In the genomic region with DNA sequence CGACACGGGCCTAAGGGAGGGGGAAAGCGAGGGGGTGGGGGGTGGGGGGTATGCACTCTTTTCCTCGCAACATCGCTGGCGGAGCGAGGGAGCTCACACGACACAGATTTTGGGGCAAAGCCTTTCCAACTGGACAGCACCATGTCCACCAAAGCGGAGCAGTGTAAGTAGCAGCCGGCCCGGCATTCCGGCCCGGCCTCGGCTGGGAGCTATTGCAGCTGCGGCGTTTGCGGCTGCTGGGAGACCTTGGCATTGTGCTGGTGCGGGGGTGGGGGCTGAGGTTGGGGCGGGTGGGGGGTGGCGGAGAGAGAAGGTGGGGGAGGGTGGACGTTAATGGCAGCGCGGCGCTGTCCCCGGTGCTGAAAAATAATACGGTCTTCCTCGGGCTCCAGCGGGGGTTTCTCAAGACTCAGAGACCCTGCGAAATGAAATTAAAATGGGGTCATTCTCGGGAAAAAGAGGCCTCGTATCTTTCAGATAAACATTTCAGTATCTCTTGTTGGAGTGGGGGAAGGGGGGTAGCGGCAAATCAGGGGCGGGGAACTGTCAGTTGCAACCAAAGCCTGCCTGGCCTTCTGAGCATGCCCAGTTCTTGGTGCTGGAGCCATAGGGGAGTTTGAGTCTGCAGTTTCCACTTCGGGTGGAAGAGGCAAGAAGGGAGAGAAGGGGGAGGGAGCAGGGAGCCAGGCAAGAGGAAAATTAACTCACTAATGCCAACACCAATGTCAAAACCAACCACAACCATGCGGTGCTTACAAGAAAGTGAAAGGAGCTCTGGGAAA, we compare ENCODE assay signal across 8 cellular contexts. TPM values are rescaled to one million over a fixed set of nuclear protein-coding genes. Genes with fewer than 3 reads are reported as not detected.
A peak's percentile ranks its signal among the peaks of the same experiment; 100 is the strongest.
DNase-seq lines count a peak whose midpoint lies in the region; ATAC-seq and TF ChIP-seq lines count a peak whose summit lies in the region.

A gene (plus strand): TSS at position 51 of the 782 bp plus-strand sequence. CDS start 91 bp downstream, at position 142.

- H2BK5ac ChIP-seq in trophoblast cell (ENCODE audit: low read depth, low read length, poor library complexity) = no peak within 1 kb of the TSS

- intact Hi-C loops in esophagus squamous epithelium (cut with DNase I) = no loop called here

- H3K14ac ChIP-seq in trophoblast cell (ENCODE audit: low read length) = no peak within 1 kb of the TSS

- DNase-seq in HEK293T (ENCODE audit: extremely low spot score) = peak; percentile 42
- DNase-seq in NCI-H748 (lab: John Stamatoyannopoulos, UW; ENCODE audit: unreplicated experiment) = peak; percentile 89
- DNase-seq in fibroblast of mammary gland (ENCODE audit: low read depth) = peak; percentile 5
- DNase-seq in trophoblast cell = peak in 1 of 2 donors; percentile 15
- no peak for DNase-seq in SW480 (ENCODE audit: low spot score)
- no peak for DNase-seq in esophagus squamous epithelium (lab: John Stamatoyannopoulos, UW)

- no peaks in the 10 kb centered on the region for H3K27me3 ChIP-seq in trophoblast cell (ENCODE audit: insufficient read depth, low read length)
- H3K27me3 ChIP-seq in esophagus squamous epithelium = peaks cover 0 to 54% (median 10%) of the 10 kb centered on the region in 4 donors

- H2BK12ac ChIP-seq in trophoblast cell (ENCODE audit: low read length) = no peak within 1 kb of the TSS

- no CpG with 5 or more reads among the region's 35 CpGs for WGBS in trophoblast cell (ENCODE audit: extremely low coverage, insufficient coverage, insufficient read length)
- 4 to 7% methylated on average over 19 to 25 of the region's 35 CpGs for WGBS in esophagus squamous epithelium, 2 donors

- H3K27ac ChIP-seq in trophoblast cell (ENCODE audit: low read depth, low read length) (no peak within 1 kb of the TSS), esophagus squamous epithelium (no peak within 1 kb of the TSS)

- no peaks in the 10 kb centered on the region for H3K9me3 ChIP-seq in trophoblast cell (ENCODE audit: insufficient read depth, low read depth, low read length)
- H3K9me3 ChIP-seq in esophagus squamous epithelium = no peaks in the 10 kb centered on the region

- peak within 1 kb of the TSS; percentile 82 for H2AFZ ChIP-seq in trophoblast cell (ENCODE audit: insufficient read depth, low read length, poor library complexity)

- H4K12ac ChIP-seq in trophoblast cell (ENCODE audit: low read depth, low read length) = no peak within 1 kb of the TSS

- no peak within 1 kb of the TSS for H3K4ac ChIP-seq in trophoblast cell (ENCODE audit: low read depth, low read length)

- ATAC-seq in HG03432 (IDR thresholded peaks at IDR 0.05; ENCODE audit: unreplicated experiment) (no peak), HG03097 (IDR thresholded peaks at IDR 0.05; ENCODE audit: low FRiP score, unreplicated experiment) (no peak)

- peak within 1 kb of the TSS; percentile 92 for H3K4me2 ChIP-seq in trophoblast cell (ENCODE audit: low read length)

- POLR2A ChIA-PET in HEK293T (lab: Yijun Ruan, JAX) = no interaction called here

- H2BK120ac ChIP-seq in trophoblast cell (ENCODE audit: insufficient read depth, low read length, poor library complexity) = no peak within 1 kb of the TSS

- H3K4me3 ChIP-seq in fibroblast of mammary gland (ENCODE audit: control insufficient read depth, low read depth, low read length) = no peak within 1 kb of the TSS
- peak within 1 kb of the TSS; percentile 66 for H3K4me3 ChIP-seq in trophoblast cell (ENCODE audit: low read depth, low read length)
- peak within 1 kb of the TSS in 1 of 4 donors; percentile 39 for H3K4me3 ChIP-seq in esophagus squamous epithelium

- H3K36me3 ChIP-seq in trophoblast cell (ENCODE audit: control insufficient read depth in 1 of 2, insufficient read depth in 2 of 2, low read length in 2 of 2) = no peaks in the 10 kb centered on the region
- no peaks in the 10 kb centered on the region for H3K36me3 ChIP-seq in esophagus squamous epithelium

- no peak within 1 kb of the TSS for H2AK5ac ChIP-seq in trophoblast cell (ENCODE audit: low read length)

- no peak within 1 kb of the TSS for H4K8ac ChIP-seq in trophoblast cell (ENCODE audit: low read depth, low read length)

- TF ChIP-seq CTCF in fibroblast of mammary gland (conservative IDR thresholded peaks at IDR 0.05; ENCODE audit: control insufficient read depth, insufficient read depth, low read depth, low read length) (no peak), esophagus squamous epithelium (IDR thresholded peaks at IDR 0.05) (no peak)

- peaks cover 5 to 11% of the 10 kb centered on the region in 2 experiments for H3K4me1 ChIP-seq in trophoblast cell (ENCODE audit: control insufficient read depth in 1 of 2, insufficient read depth in 2 of 2, low read length in 2 of 2)
- H3K4me1 ChIP-seq in esophagus squamous epithelium = peaks cover 0 to 14% (median 0%) of the 10 kb centered on the region in 3 donors

- no peaks in the 10 kb centered on the region for H3K79me2 ChIP-seq in trophoblast cell (ENCODE audit: control insufficient read depth, insufficient read depth, low read length, poor library complexity)

- peak within 1 kb of the TSS; percentile 50 for H3K9ac ChIP-seq in trophoblast cell (ENCODE audit: low read length)

- CTCF ChIA-PET in HEK293T (lab: Yijun Ruan, JAX) = no interaction called here

- H3K23ac ChIP-seq in trophoblast cell (ENCODE audit: low read length) = peak within 1 kb of the TSS; percentile 24

- H4K91ac ChIP-seq in trophoblast cell (ENCODE audit: low read depth, low read length) = no peak within 1 kb of the TSS

- no peak for TF ChIP-seq POLR2A in esophagus squamous epithelium (IDR thresholded peaks at IDR 0.05)

- no peak within 1 kb of the TSS for H3K18ac ChIP-seq in trophoblast cell (ENCODE audit: low read length)

- H3K79me1 ChIP-seq in trophoblast cell (ENCODE audit: low read length) = no peaks in the 10 kb centered on the region

TF ChIP-seq in HEK293T, 16 proteins besides CTCF, POLR2A, EP300 and RAD21:
- no peak for TF ChIP-seq FOXK2 (IDR thresholded peaks at IDR 0.05)

RNA-seq across cellular contexts. Expression of the gene that starts here (rescaled TPM):
- polyA plus RNA-seq in trophoblast cell (2013) = 0.28 and 0.33 TPM in 2 replicates
- under 1 TPM in 1 of 4 donors, not detected in 3; under 0.01 TPM for total RNA-seq in esophagus squamous epithelium

Comparison
In these comparisons a context has a peak if more than half of its experiments do, and no peak if none do; other contexts are left out.
1. DNase-seq: peak in HEK293T (single experiment), NCI-H748 (single experiment) and fibroblast of mammary gland (single experiment); none in SW480 (single experiment) and esophagus squamous epithelium (single experiment).